33 cellular contexts compared by ENCODE assay signal in the genomic region with DNA sequence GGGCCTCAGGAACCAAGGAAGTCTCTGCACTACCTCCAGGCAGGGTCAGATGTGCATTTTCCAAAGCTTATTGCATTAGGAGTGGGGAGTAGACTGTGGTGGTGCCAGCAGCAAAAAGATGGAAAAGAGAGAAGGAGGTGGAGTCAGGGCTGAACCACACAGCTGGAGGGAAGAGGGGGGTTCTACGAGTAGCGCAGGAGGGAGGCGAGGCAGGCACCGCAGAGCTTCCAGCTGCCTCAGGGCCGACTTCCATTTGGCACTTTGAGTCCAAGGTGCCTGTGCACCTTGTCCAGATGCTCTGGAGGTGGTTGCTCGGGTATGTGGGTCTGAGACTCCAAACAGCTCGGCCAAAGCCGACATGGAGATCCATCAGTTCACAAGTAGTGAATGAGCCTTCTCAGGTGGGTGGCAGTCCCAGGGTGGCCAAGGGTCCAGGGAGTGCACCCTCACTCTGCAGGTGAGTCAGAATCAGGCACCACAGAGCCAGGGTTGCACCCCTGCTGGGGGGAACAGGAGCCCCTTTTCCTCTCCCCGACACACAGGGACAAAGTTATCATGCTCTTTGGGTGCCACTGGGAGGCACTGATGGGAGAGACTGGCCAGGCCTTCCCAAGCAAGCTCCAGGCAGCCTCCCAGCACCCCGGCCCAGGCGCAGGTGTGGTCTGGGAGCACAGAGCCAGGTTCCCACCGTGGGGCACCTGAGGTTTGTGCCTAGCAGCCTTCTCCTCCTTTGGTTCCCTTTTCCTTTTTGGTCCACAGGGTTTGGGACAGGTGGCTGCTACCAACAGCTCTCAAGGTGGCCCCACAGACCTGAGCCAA. TPM values are rescaled to one million over a fixed set of nuclear protein-coding genes. Genes with fewer than 3 reads are reported as not detected.
DNase-seq lines count a peak whose midpoint lies in the region; ATAC-seq and TF ChIP-seq lines count a peak whose summit lies in the region.
"Had no signal": no experiment of that assay in that cellular context is flagged by ENCODE, and none has a peak within 500 bp of the region (broad histone marks: within the 10 kb centered on the region; RNA-seq: fewer than 3 reads in every experiment).

No MANE protein-coding gene starts in this region.

- H3K27ac ChIP-seq in HEK293 (ENCODE audit: extremely low read depth, low read depth, low read length) = no peak overlapping the region
- H3K27ac ChIP-seq: ascending aorta, cardiac muscle cell, colonic mucosa, KMS-11, ovary, suprapubic skin had no signal

- peak overlapping the region; percentile 32 for H3K27ac Mint-ChIP-seq in activated naive CD4-positive, alpha-beta T cell treated with anti-CD3 and anti-CD28 coated beads, Interleukin-2, amount 50 U/mL, for 24 hours
- no peak overlapping the region for H3K27ac Mint-ChIP-seq in activated naive CD4-positive, alpha-beta T cell treated with anti-CD3 and anti-CD28 coated beads for 36 hours
- H3K27ac Mint-ChIP-seq in stimulated activated effector memory CD8-positive, alpha-beta T cell treated with anti-CD3 and anti-CD28 coated beads, Interleukin-12 subunit alpha, Interleukin-12 subunit beta, amount 100 ng/mL, for 72 hours = peak overlapping the region; percentile 27
- no peak overlapping the region for H3K27ac Mint-ChIP-seq in T-helper 2 cell treated with Interferon-gamma antibody and Interleukin-4, amounts not matched to agents 5 μg/mL and 100 μg/mL, for 36 hours
- H3K27ac Mint-ChIP-seq: activated T-helper 17 cell treated with anti-CD3 and anti-CD28 coated beads, Interleukin-2, amount 50 U/mL, for 72 hours; CD4-positive, alpha-beta T cell; mesothelial cell of epicardium had no signal

- no peak for ATAC-seq in stimulated activated effector memory CD8-positive, alpha-beta T cell treated with anti-CD3 and anti-CD28 coated beads, Interleukin-12 subunit alpha, Interleukin-12 subunit beta, amount 100 ng/mL, for 72 hours
- ATAC-seq in HG03108 (IDR thresholded peaks at IDR 0.05; ENCODE audit: unreplicated experiment) = no peak
- ATAC-seq in activated T-cell treated with anti-CD3 and anti-CD28 coated beads, Interleukin-2, amount 50 U/mL, for 4 hours = no peak
- ATAC-seq: activated naive CD4-positive, alpha-beta T cell treated with anti-CD3 and anti-CD28 coated beads, Interleukin-2, amount 50 U/mL, for 72 hours; activated T-helper 17 cell treated with anti-CD3 and anti-CD28 coated beads, Interleukin-2, amount 50 U/mL, for 72 hours; effector memory CD8-positive, alpha-beta T cell had no signal

- no peaks in the 10 kb centered on the region for H3K36me3 ChIP-seq in HEK293 (ENCODE audit: control insufficient read depth in 2 of 2, insufficient read depth in 1 of 2, low read length in 2 of 2)
- H3K36me3 ChIP-seq: cardiac muscle cell, colonic mucosa, MG63, ovary had no signal

- H3K9me3 Mint-ChIP-seq in activated naive CD4-positive, alpha-beta T cell treated with anti-CD3 and anti-CD28 coated beads, Interleukin-2, amount 50 U/mL, for 24 hours = no peaks in the 10 kb centered on the region
- H3K9me3 Mint-ChIP-seq in activated naive CD4-positive, alpha-beta T cell treated with anti-CD3 and anti-CD28 coated beads for 36 hours = no peaks in the 10 kb centered on the region
- H3K9me3 Mint-ChIP-seq in stimulated activated effector memory CD8-positive, alpha-beta T cell treated with anti-CD3 and anti-CD28 coated beads, Interleukin-12 subunit alpha, Interleukin-12 subunit beta, amount 100 ng/mL, for 72 hours = no peaks in the 10 kb centered on the region
- no peaks in the 10 kb centered on the region for H3K9me3 Mint-ChIP-seq in activated T-cell treated with anti-CD3 and anti-CD28 coated beads, Interleukin-2, amount 50 U/mL, for 4 hours
- no peaks in the 10 kb centered on the region for H3K9me3 Mint-ChIP-seq in T-helper 2 cell treated with Interferon-gamma antibody and Interleukin-4, amounts not matched to agents 5 μg/mL and 100 μg/mL, for 36 hours
- H3K9me3 Mint-ChIP-seq: activated naive CD4-positive, alpha-beta T cell treated with anti-CD3 and anti-CD28 coated beads, Interleukin-2, amount 50 U/mL, for 72 hours; activated T-helper 17 cell treated with anti-CD3 and anti-CD28 coated beads, Interleukin-2, amount 50 U/mL, for 72 hours; CD4-positive, alpha-beta T cell; effector memory CD8-positive, alpha-beta T cell; mesothelial cell of epicardium; naive B cell had no signal

- no peak overlapping the region for H3K4me3 ChIP-seq in HEK293 (ENCODE audit: low read depth, low read length)
- H3K4me3 ChIP-seq: ascending aorta, cardiac muscle cell, colonic mucosa, MG63, ovary, suprapubic skin had no signal

- H3K36me3 Mint-ChIP-seq in activated naive CD4-positive, alpha-beta T cell treated with anti-CD3 and anti-CD28 coated beads, Interleukin-2, amount 50 U/mL, for 24 hours = no peaks in the 10 kb centered on the region
- no peaks in the 10 kb centered on the region for H3K36me3 Mint-ChIP-seq in activated naive CD4-positive, alpha-beta T cell treated with anti-CD3 and anti-CD28 coated beads for 36 hours (ENCODE audit: low read depth)
- no peaks in the 10 kb centered on the region for H3K36me3 Mint-ChIP-seq in stimulated activated effector memory CD8-positive, alpha-beta T cell treated with anti-CD3 and anti-CD28 coated beads, Interleukin-12 subunit alpha, Interleukin-12 subunit beta, amount 100 ng/mL, for 72 hours
- H3K36me3 Mint-ChIP-seq in activated T-cell treated with anti-CD3 and anti-CD28 coated beads, Interleukin-2, amount 50 U/mL, for 4 hours (ENCODE audit: insufficient read depth) = no peaks in the 10 kb centered on the region
- H3K36me3 Mint-ChIP-seq in T-helper 2 cell treated with Interferon-gamma antibody and Interleukin-4, amounts not matched to agents 5 μg/mL and 100 μg/mL, for 36 hours (ENCODE audit: low read depth) = no peaks in the 10 kb centered on the region
- H3K36me3 Mint-ChIP-seq: activated naive CD4-positive, alpha-beta T cell treated with anti-CD3 and anti-CD28 coated beads, Interleukin-2, amount 50 U/mL, for 72 hours; mesothelial cell of epicardium; naive B cell had no signal

- DNase-seq in activated naive CD4-positive, alpha-beta T cell treated with anti-CD3 and anti-CD28 coated beads for 36 hours = no peak
- DNase-seq in fibroblast of gingiva (ENCODE audit: low read depth) = peak; percentile 54
- DNase-seq in stimulated activated effector memory CD8-positive, alpha-beta T cell treated with anti-CD3 and anti-CD28 coated beads, Interleukin-12 subunit alpha, Interleukin-12 subunit beta, amount 100 ng/mL, for 72 hours (ENCODE audit: low spot score in 2 of 2) = no peak
- no peak for DNase-seq in activated T-cell treated with anti-CD3 and anti-CD28 coated beads, Interleukin-2, amount 50 U/mL, for 4 hours
- no peak for DNase-seq in T-helper 2 cell treated with Interferon-gamma antibody and Interleukin-4, amounts not matched to agents 5 μg/mL and 100 μg/mL, for 36 hours (ENCODE audit: low spot score)
- DNase-seq: activated CD4-positive, alpha-beta T cell treated with anti-CD3 and anti-CD28 coated beads, Interleukin-2, amount 50 U/mL, for 48 hours; activated CD4-positive, CD25-positive, alpha-beta regulatory T cell treated with anti-CD3 and anti-CD28 coated beads, Interleukin-2, amount 50 U/mL, for 72 hours; activated CD8-positive, alpha-beta memory T cell treated with anti-CD3 and anti-CD28 coated beads, Interleukin-2, amount 50 U/mL, for 4 hours; AML-193; CD4-positive, alpha-beta T cell; colonic mucosa; effector memory CD8-positive, alpha-beta T cell; erythroblast; islet precursor cell; MG63; naive B cell; NCI-H1105; NCI-H1930; NCI-H510A treated with DMSO at 0.1 percent for 48 hours; OCI-M1; ovary; stimulated activated naive CD4-positive, alpha-beta T cell treated with Interleukin-2 at 50 U/mL for 16 hours; T-helper 2 cell had no signal

- CTCF ChIA-PET in activated naive CD4-positive, alpha-beta T cell treated with anti-CD3 and anti-CD28 coated beads for 36 hours (lab: Charles Lee) = no interaction called here
- CTCF ChIA-PET in HEK293 (lab: Yijun Ruan, JAX) = no interaction called here

- POLR2A ChIA-PET in HEK293 (lab: Yijun Ruan, JAX) = no interaction called here

- intact Hi-C loops in activated naive CD4-positive, alpha-beta T cell treated with anti-CD3 and anti-CD28 coated beads for 36 hours (cut with micrococcal nuclease) = no loop called here

- no peak overlapping the region for H3K4me3 Mint-ChIP-seq in activated naive CD4-positive, alpha-beta T cell treated with anti-CD3 and anti-CD28 coated beads, Interleukin-2, amount 50 U/mL, for 24 hours
- H3K4me3 Mint-ChIP-seq in activated naive CD4-positive, alpha-beta T cell treated with anti-CD3 and anti-CD28 coated beads for 36 hours = no peak overlapping the region
- no peak overlapping the region for H3K4me3 Mint-ChIP-seq in stimulated activated effector memory CD8-positive, alpha-beta T cell treated with anti-CD3 and anti-CD28 coated beads, Interleukin-12 subunit alpha, Interleukin-12 subunit beta, amount 100 ng/mL, for 72 hours
- H3K4me3 Mint-ChIP-seq in activated T-cell treated with anti-CD3 and anti-CD28 coated beads, Interleukin-2, amount 50 U/mL, for 4 hours = no peak overlapping the region
- H3K4me3 Mint-ChIP-seq in T-helper 2 cell treated with Interferon-gamma antibody and Interleukin-4, amounts not matched to agents 5 μg/mL and 100 μg/mL, for 36 hours = no peak overlapping the region
- H3K4me3 Mint-ChIP-seq: activated T-helper 17 cell treated with anti-CD3 and anti-CD28 coated beads, Interleukin-2, amount 50 U/mL, for 72 hours; CD4-positive, alpha-beta T cell; effector memory CD8-positive, alpha-beta T cell; mesothelial cell of epicardium; naive B cell had no signal

- H3K4me1 Mint-ChIP-seq in activated naive CD4-positive, alpha-beta T cell treated with anti-CD3 and anti-CD28 coated beads, Interleukin-2, amount 50 U/mL, for 24 hours = no peaks in the 10 kb centered on the region
- no peaks in the 10 kb centered on the region for H3K4me1 Mint-ChIP-seq in activated naive CD4-positive, alpha-beta T cell treated with anti-CD3 and anti-CD28 coated beads for 36 hours (ENCODE audit: low read depth)
- no peaks in the 10 kb centered on the region for H3K4me1 Mint-ChIP-seq in stimulated activated effector memory CD8-positive, alpha-beta T cell treated with anti-CD3 and anti-CD28 coated beads, Interleukin-12 subunit alpha, Interleukin-12 subunit beta, amount 100 ng/mL, for 72 hours
- H3K4me1 Mint-ChIP-seq in activated T-cell treated with anti-CD3 and anti-CD28 coated beads, Interleukin-2, amount 50 U/mL, for 4 hours (ENCODE audit: low read depth) = peaks cover 5% of the 10 kb centered on the region
- H3K4me1 Mint-ChIP-seq in T-helper 2 cell treated with Interferon-gamma antibody and Interleukin-4, amounts not matched to agents 5 μg/mL and 100 μg/mL, for 36 hours (ENCODE audit: low read depth) = peaks cover 4% of the 10 kb centered on the region
- H3K4me1 Mint-ChIP-seq: activated T-helper 17 cell treated with anti-CD3 and anti-CD28 coated beads, Interleukin-2, amount 50 U/mL, for 72 hours had no signal

- no peaks in the 10 kb centered on the region for H3K9me3 ChIP-seq in HEK293 (ENCODE audit: control insufficient read depth, insufficient read depth, low read depth, low read length)
- H3K9me3 ChIP-seq: ascending aorta, colonic mucosa, MG63, ovary, suprapubic skin had no signal

- H3K4me1 ChIP-seq in HEK293 (ENCODE audit: control insufficient read depth, insufficient read depth, low read length) = no peaks in the 10 kb centered on the region
- H3K4me1 ChIP-seq: ascending aorta, colonic mucosa, suprapubic skin had no signal

- TF ChIP-seq CTCF in HEK293 (tag by site-specific recombination; IDR thresholded peaks at IDR 0.05) = no peak

- H3K27me3 Mint-ChIP-seq in activated naive CD4-positive, alpha-beta T cell treated with anti-CD3 and anti-CD28 coated beads, Interleukin-2, amount 50 U/mL, for 24 hours = no peaks in the 10 kb centered on the region
- H3K27me3 Mint-ChIP-seq in activated naive CD4-positive, alpha-beta T cell treated with anti-CD3 and anti-CD28 coated beads for 36 hours (ENCODE audit: low read depth) = no peaks in the 10 kb centered on the region
- peaks cover 3% of the 10 kb centered on the region for H3K27me3 Mint-ChIP-seq in activated T-cell treated with anti-CD3 and anti-CD28 coated beads, Interleukin-2, amount 50 U/mL, for 4 hours (ENCODE audit: low read depth)
- H3K27me3 Mint-ChIP-seq in T-helper 2 cell treated with Interferon-gamma antibody and Interleukin-4, amounts not matched to agents 5 μg/mL and 100 μg/mL, for 36 hours (ENCODE audit: low read depth) = peaks cover 2% of the 10 kb centered on the region
- H3K27me3 Mint-ChIP-seq: CD4-positive, alpha-beta T cell; naive B cell had no signal

RNA-seq across cellular contexts. Expression of gene GGT5, which starts 30.2 kb away (rescaled TPM):
- total RNA-seq in activated naive CD4-positive, alpha-beta T cell treated with anti-CD3 and anti-CD28 coated beads for 36 hours = not detected
- total RNA-seq in activated T-cell treated with anti-CD3 and anti-CD28 coated beads, Interleukin-2, amount 50 U/mL, for 4 hours = under 1 TPM in 2 of 3 donors, not detected in 1; 0.11 to 0.19 TPM
- total RNA-seq: CD4-positive, alpha-beta T cell had no signal

RNA-seq across cellular contexts. Expression of gene SUSD2, which starts 33.4 kb away (rescaled TPM):
- total RNA-seq in activated naive CD4-positive, alpha-beta T cell treated with anti-CD3 and anti-CD28 coated beads for 36 hours = under 1 TPM; 0.21 to 0.22 TPM
- 1 to 10 TPM; 1.2 to 1.7 (median 1.6) TPM for total RNA-seq in activated T-cell treated with anti-CD3 and anti-CD28 coated beads, Interleukin-2, amount 50 U/mL, for 4 hours

RNA-seq across cellular contexts. Expression of gene SPECC1L, which starts 56.0 kb away (rescaled TPM):
- total RNA-seq in activated naive CD4-positive, alpha-beta T cell treated with anti-CD3 and anti-CD28 coated beads for 36 hours = 10 to 100 TPM; 33.5 to 35.7 TPM
- total RNA-seq in activated T-cell treated with anti-CD3 and anti-CD28 coated beads, Interleukin-2, amount 50 U/mL, for 4 hours = 10 to 100 TPM; 31.4 to 33.6 (median 33.1) TPM

Comparison
In these comparisons a context has a peak if more than half of its experiments do, and no peak if none do; other contexts are left out.
1. H3K27ac Mint-ChIP-seq: peak in activated naive CD4-positive, alpha-beta T cell treated with anti-CD3 and anti-CD28 coated beads, Interleukin-2, amount 50 U/mL, for 24 hours (single experiment) and stimulated activated effector memory CD8-positive, alpha-beta T cell treated with anti-CD3 and anti-CD28 coated beads, Interleukin-12 subunit alpha, Interleukin-12 subunit beta, amount 100 ng/mL, for 72 hours (single experiment); none in activated naive CD4-positive, alpha-beta T cell treated with anti-CD3 and anti-CD28 coated beads for 36 hours (single experiment) and T-helper 2 cell treated with Interferon-gamma antibody and Interleukin-4, amounts not matched to agents 5 μg/mL and 100 μg/mL, for 36 hours (single experiment).